Comparison of ENCODE assay signal across 16 cellular contexts in genomic region chr2:71743995-71744675, GRCh38.
DNase-seq lines count a peak whose midpoint lies in the region; ATAC-seq and TF ChIP-seq lines count a peak whose summit lies in the region.
"Had no signal": no experiment of that assay in that cellular context is flagged by ENCODE, and none has a peak within 500 bp of the region (broad histone marks: within the 10 kb centered on the region; RNA-seq: fewer than 3 reads in every experiment).

No MANE protein-coding gene starts in this region.

- in situ Hi-C loops in gastrocnemius medialis (cut with MboI; ENCODE audit: low sequenced_read_pairs in 4 of 4): no loop called here

- H3K9me3 Mint-ChIP-seq in effector memory CD8-positive, alpha-beta T cell: peaks cover 0 to under 1% of the 10 kb centered on the region in 2 donors
- H3K9me3 Mint-ChIP-seq: dendritic cell treated with granulocyte-macrophage colony-stimulating factor and Interleukin-4, amounts not matched to agents 40 ng/mL and 50 ng/mL, for 4 days had no signal

- DNase-seq in LHCN-M2 (ENCODE audit: low read depth) (peak; percentile 84), SJSA1 (ENCODE audit: low read depth in 1 of 2, low spot score in 2 of 2) (peak; percentile 59 to 61), fibroblast of gingiva (ENCODE audit: low read depth) (peak; percentile 8), gastrocnemius medialis (peak; percentile 72 to 87), NOMO-1 treated with DMSO at 0.1 percent for 48 hours (lab: John Stamatoyannopoulos, UW; ENCODE audit: unreplicated experiment) (no peak), NCI-H526 treated with DMSO at 0.1 percent for 48 hours (lab: John Stamatoyannopoulos, UW) (no peak)
- no peak for DNase-seq in effector memory CD8-positive, alpha-beta T cell
- DNase-seq: activated effector memory CD4-positive, alpha-beta T cell treated with anti-CD3 and anti-CD28 coated beads, Interleukin-2, amount 50 U/mL, for 16 hours; NCI-H1092 treated with DMSO at 0.1 percent for 48 hours; stimulated activated naive B cell treated with anti-CD40 and anti-IgM and Interleukin-4, amounts not matched to agents 10 μg/mL and 1 μg/mL and 100 μg/mL, for 72 hours had no signal

- TF ChIP-seq POLR2A in gastrocnemius medialis (IDR thresholded peaks at IDR 0.05): no peak

- H3K27me3 ChIP-seq in SJSA1 (replicated peaks): no peaks in the 10 kb centered on the region
- H3K27me3 ChIP-seq in gastrocnemius medialis: no peaks in the 10 kb centered on the region
- H3K27me3 ChIP-seq: BLaER1, neural progenitor cell had no signal

- H3K4me1 ChIP-seq in SJSA1 (replicated peaks) (peaks cover 72% of the 10 kb centered on the region), gastrocnemius medialis (peaks cover 57 to 64% of the 10 kb centered on the region in 2 donors)
- H3K4me1 ChIP-seq: BLaER1, HAP-1, neural progenitor cell had no signal

- no peak overlapping the region for H3K4me3 Mint-ChIP-seq in effector memory CD8-positive, alpha-beta T cell
- H3K4me3 Mint-ChIP-seq: dendritic cell treated with granulocyte-macrophage colony-stimulating factor and Interleukin-4, amounts not matched to agents 40 ng/mL and 50 ng/mL, for 4 days; IgD-negative memory B cell; neural progenitor cell; stimulated activated naive B cell treated with anti-CD40 and anti-IgM and Interleukin-4, amounts not matched to agents 10 μg/mL and 1 μg/mL and 100 μg/mL, for 72 hours had no signal

- peak; percentile 86 to 89 for ATAC-seq in gastrocnemius medialis
- ATAC-seq in effector memory CD8-positive, alpha-beta T cell (replicated peaks): no peak

- H3K9me3 ChIP-seq in SJSA1 (replicated peaks) (peaks cover 4% of the 10 kb centered on the region; the same call in 1 of the 2 replicates), gastrocnemius medialis (peaks cover 0 to 4% (median 0%) of the 10 kb centered on the region in 3 donors)
- H3K9me3 ChIP-seq: HAP-1 had no signal

- H3K36me3 ChIP-seq in SJSA1: no peaks in the 10 kb centered on the region
- H3K36me3 ChIP-seq in gastrocnemius medialis: no peaks in the 10 kb centered on the region
- H3K36me3 ChIP-seq: BLaER1, HAP-1, neural progenitor cell had no signal

- no peak overlapping the region for H3K27ac Mint-ChIP-seq in effector memory CD8-positive, alpha-beta T cell
- H3K27ac Mint-ChIP-seq: dendritic cell treated with granulocyte-macrophage colony-stimulating factor and Interleukin-4, amounts not matched to agents 40 ng/mL and 50 ng/mL, for 4 days; IgD-negative memory B cell; stimulated activated naive B cell treated with anti-CD40 and anti-IgM and Interleukin-4, amounts not matched to agents 10 μg/mL and 1 μg/mL and 100 μg/mL, for 72 hours had no signal

- no peak overlapping the region for H3K4me3 ChIP-seq in SJSA1
- H3K4me3 ChIP-seq in gastrocnemius medialis: no peak overlapping the region
- H3K4me3 ChIP-seq: BLaER1, HAP-1, lung, neural progenitor cell had no signal

- H3K27ac ChIP-seq in SJSA1 (no peak overlapping the region; the same call in 1 of the 2 replicates), gastrocnemius medialis (peak overlapping the region; percentile 69 to 84 (median 76))
- H3K27ac ChIP-seq: BLaER1, neural progenitor cell had no signal

- intact Hi-C loops in gastrocnemius medialis (cut with DNase I; ENCODE audit: low total_unique reads): loop anchor here (2.0 kb wide), 3 partner anchors 47 to 127 kb away; no protein-coding TSS in a partner anchor

- no peak for TF ChIP-seq CTCF in gastrocnemius medialis (IDR thresholded peaks at IDR 0.05 in 4 of 5, conservative IDR thresholded peaks at IDR 0.05 in 1 of 5)

- peaks cover 32 to 42% of the 10 kb centered on the region in 2 donors for H3K27me3 Mint-ChIP-seq in effector memory CD8-positive, alpha-beta T cell

- H3K4me1 Mint-ChIP-seq in effector memory CD8-positive, alpha-beta T cell (ENCODE audit: low read depth in 2 of 2): no peaks in the 10 kb centered on the region
- H3K4me1 Mint-ChIP-seq: IgD-negative memory B cell; stimulated activated naive B cell treated with anti-CD40 and anti-IgM and Interleukin-4, amounts not matched to agents 10 μg/mL and 1 μg/mL and 100 μg/mL, for 72 hours had no signal

- peaks cover 2% of the 10 kb centered on the region for H3K36me3 Mint-ChIP-seq in effector memory CD8-positive, alpha-beta T cell (ENCODE audit: insufficient read depth)
- H3K36me3 Mint-ChIP-seq: IgD-negative memory B cell; neural progenitor cell; stimulated activated naive B cell treated with anti-CD40 and anti-IgM and Interleukin-4, amounts not matched to agents 10 μg/mL and 1 μg/mL and 100 μg/mL, for 72 hours had no signal

Comparison
In these comparisons a context has a peak if more than half of its experiments do, and no peak if none do; other contexts are left out.
1. DNase-seq: peak in LHCN-M2 (single experiment), SJSA1 (2 of 2), fibroblast of gingiva (single experiment) and gastrocnemius medialis (2 of 2); none in effector memory CD8-positive, alpha-beta T cell (0 of 3), NOMO-1 treated with DMSO at 0.1 percent for 48 hours (single experiment) and NCI-H526 treated with DMSO at 0.1 percent for 48 hours (single experiment).